ENCODE assay signal across 29 cellular contexts in the genomic region with DNA sequence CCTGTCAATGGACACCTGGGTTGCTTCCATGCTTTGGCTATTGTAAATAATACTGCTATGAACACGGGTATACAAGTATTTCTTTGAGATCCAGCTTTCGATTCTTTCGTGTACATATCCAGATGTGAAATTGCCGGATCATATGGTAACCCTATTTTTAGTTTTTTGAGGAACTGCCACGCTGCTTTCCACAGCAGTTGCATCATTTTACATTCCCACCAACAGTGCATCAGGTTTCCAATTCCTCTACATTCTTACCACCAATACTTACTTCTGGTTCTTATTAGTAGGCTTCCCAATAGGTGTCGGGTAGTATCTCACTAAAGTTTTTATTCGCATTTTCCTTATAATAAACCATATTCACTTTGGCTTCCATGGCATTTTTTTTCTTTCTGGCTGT.
"Had no signal": no experiment of that assay in that cellular context is flagged by ENCODE, and none has a peak within 500 bp of the region (broad histone marks: within the 10 kb centered on the region; RNA-seq: fewer than 3 reads in every experiment).

No MANE protein-coding gene starts in this region.

- DNase-seq: activated CD4-positive, alpha-beta T cell treated with anti-CD3 and anti-CD28 coated beads for 4 hours; activated CD4-positive, alpha-beta T cell treated with anti-CD3 and anti-CD28 coated beads, Interleukin-2, amount 50 U/mL, for 4 hours; activated CD8-positive, alpha-beta memory T cell treated with anti-CD3 and anti-CD28 coated beads, Interleukin-2, amount 50 U/mL, for 48 hours; activated CD8-positive, alpha-beta T cell treated with anti-CD3 and anti-CD28 coated beads, Interleukin-2, amount 10 ng/mL, durations not matched to agents 7 days and 5 days; activated effector memory CD4-positive, alpha-beta T cell treated with Interleukin-2 at 50 U/mL for 16 hours; activated naive CD4-positive, alpha-beta T cell; activated T-cell treated with anti-CD3 and anti-CD28 coated beads, Interleukin-2, amount 50 U/mL, for 1 hour; amniotic stem cell; brain microvascular endothelial cell; IMR-90; Kasumi-1; KBM-7; NCI-H1048; NCI-H1417 treated with DMSO at 0.1 percent for 48 hours; NCI-H1694; NCI-H2029; NCI-H345; NCI-H510A; NCI-H526 treated with DMSO at 0.1 percent for 48 hours; NCI-H82; NK-92 treated with Interleukin-12 subunit alpha and Interleukin-12 subunit beta, amount 100 ng/mL, for 24 hours; RPMI8226; T-cell; T-helper 2 cell; T1000 had no signal

- H3K4me3 ChIP-seq: cardiac muscle cell, SK-N-MC had no signal

- H3K27me3 ChIP-seq: brain microvascular endothelial cell, cardiac muscle cell had no signal

- H3K27ac ChIP-seq: brain microvascular endothelial cell, cardiac muscle cell, SK-N-MC, VCaP had no signal

- H3K36me3 ChIP-seq: brain microvascular endothelial cell, cardiac muscle cell had no signal

- ATAC-seq: activated CD8-positive, alpha-beta T cell treated with anti-CD3 and anti-CD28 coated beads, Interleukin-2, amount 10 ng/mL, durations not matched to agents 7 days and 5 days; Right ventricle myocardium inferior; T-cell had no signal
